ENCODE assay signal across 8 cellular contexts in genomic region chr1:236524142-236524891, GRCh38. TPM values are rescaled to one million over a fixed set of nuclear protein-coding genes. Genes with fewer than 3 reads are reported as not detected.
DNase-seq lines count a peak whose midpoint lies in the region; ATAC-seq and TF ChIP-seq lines count a peak whose summit lies in the region.

No MANE protein-coding gene starts in this region.

- TF ChIP-seq CTCF in gastroesophageal sphincter (IDR thresholded peaks at IDR 0.05) = no peak
- TF ChIP-seq CTCF in tibial nerve (IDR thresholded peaks at IDR 0.05) = no peak

- TF ChIP-seq EP300 in gastroesophageal sphincter (IDR thresholded peaks at IDR 0.05) (no peak), tibial nerve (IDR thresholded peaks at IDR 0.05) (peak in 1 of 2 donors; percentile 32)

- H3K36me3 ChIP-seq in gastroesophageal sphincter (peaks cover 0 to 28% of the 10 kb centered on the region in 2 donors), neuron (ENCODE audit: insufficient read depth, low read length) (no peaks in the 10 kb centered on the region), tibial nerve (peaks cover 0 to 32% (median 0%) of the 10 kb centered on the region in 3 donors)

- no peak for TF ChIP-seq POLR2A in gastroesophageal sphincter (IDR thresholded peaks at IDR 0.05)
- no peak for TF ChIP-seq POLR2A in tibial nerve (IDR thresholded peaks at IDR 0.05)

- DNase-seq in EH (ENCODE audit: low read depth) = peak; percentile 85
- peak; percentile 69 for DNase-seq in KBM-7
- DNase-seq in SHP77 treated with DMSO at 0.1 percent for 48 hours (lab: John Stamatoyannopoulos, UW) = peak; percentile 42
- peak in 3 of 4 experiments; percentile 10 to 42 (median 25) for DNase-seq in activated naive CD4-positive, alpha-beta T cell (lab: John Stamatoyannopoulos, UW)
- DNase-seq in tibial nerve (ENCODE audit: low spot score in 2 of 2) = peak in 1 of 2 donors; percentile 53

- H3K9me3 ChIP-seq in gastroesophageal sphincter (no peaks in the 10 kb centered on the region), neuron (ENCODE audit: low read length) (no peaks in the 10 kb centered on the region), tibial nerve (no peaks in the 10 kb centered on the region)

- H3K27ac ChIP-seq in gastroesophageal sphincter = peak overlapping the region; percentile 55 to 95 (median 86)
- H3K27ac ChIP-seq in tibial nerve = peak overlapping the region; percentile 44 to 94 (median 90)

- in situ Hi-C loops in KBM-7 (cut with MboI; ENCODE audit: low pct_unique_long_range_greater_than_20kb, low sequenced_read_pairs) = no loop called here

- H3K27me3 ChIP-seq in gastroesophageal sphincter (no peaks in the 10 kb centered on the region), neuron (ENCODE audit: insufficient read depth, low read length) (no peaks in the 10 kb centered on the region), tibial nerve (no peaks in the 10 kb centered on the region)

- H2AFZ ChIP-seq in neuron (ENCODE audit: low read depth, low read length) = no peak overlapping the region

- ATAC-seq in GM21723 (IDR thresholded peaks at IDR 0.05; ENCODE audit: unreplicated experiment) (peak; percentile 90), gastroesophageal sphincter (peak; percentile 73)

- peaks cover 2 to 16% (median 2%) of the 10 kb centered on the region in 3 donors for H3K4me1 ChIP-seq in gastroesophageal sphincter
- H3K4me1 ChIP-seq in neuron (ENCODE audit: insufficient read depth, low read length) = no peaks in the 10 kb centered on the region
- peaks cover 0 to 17% (median 3%) of the 10 kb centered on the region in 4 donors for H3K4me1 ChIP-seq in tibial nerve

- H3K4me3 ChIP-seq in gastroesophageal sphincter (peak overlapping the region; percentile 82 to 94), neuron (ENCODE audit: low read length) (peak overlapping the region; percentile 17), tibial nerve (peak overlapping the region; percentile 68 to 98 (median 93))

- 0% methylated on average over 7 to 11 of the region's 32 CpGs for WGBS in gastroesophageal sphincter (ENCODE audit: low coverage in 1 of 2), 2 donors
- 0 to 1% methylated on average over 17 to 26 of the region's 32 CpGs for WGBS in tibial nerve, 2 donors

RNA-seq across cellular contexts. Expression of gene LGALS8, which starts 0.5 kb away (rescaled TPM):
- 10 to 100 TPM; 50.5 to 81.8 (median 54.7) TPM for total RNA-seq in gastroesophageal sphincter
- 10 to 100 TPM; 62.0 to 93.3 (median 76.8) TPM for total RNA-seq in tibial nerve

Comparison
In these comparisons a context has a peak if more than half of its experiments do, and no peak if none do; other contexts are left out.
1. H3K4me3 ChIP-seq: peak in every context shown above with its lines; median percentile 93 in tibial nerve; 88 in gastroesophageal sphincter; 17 in neuron.